ENCODE assay signal across 11 cellular contexts in the genomic region with DNA sequence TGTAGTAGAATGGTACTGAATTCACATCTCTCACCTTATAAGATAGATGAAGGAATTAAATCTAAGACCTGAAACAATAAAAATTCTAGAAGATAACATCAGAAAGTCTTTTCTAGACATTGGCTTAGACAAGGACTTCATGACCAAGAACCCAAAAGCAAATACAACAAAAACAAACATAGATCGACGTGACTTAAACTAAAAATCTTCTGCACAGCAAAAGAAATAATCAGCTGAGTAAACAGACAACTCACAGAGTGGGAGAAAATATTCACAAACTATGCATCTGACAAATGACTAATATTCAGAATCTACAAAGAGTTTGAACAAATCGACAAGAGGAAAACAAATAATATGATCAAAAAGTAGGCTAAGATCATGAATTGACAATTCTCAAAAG. TPM values are rescaled to one million over a fixed set of nuclear protein-coding genes. Genes with fewer than 3 reads are reported as not detected.
"Had no signal": no experiment of that assay in that cellular context is flagged by ENCODE, and none has a peak within 500 bp of the region (broad histone marks: within the 10 kb centered on the region; RNA-seq: fewer than 3 reads in every experiment).

No MANE protein-coding gene starts in this region.

- ATAC-seq: HCT116, HepG2 had no signal

- H3K9me3 ChIP-seq: HAP-1 had no signal

- H3K9ac ChIP-seq: GM23248 had no signal

- H3K4me1 ChIP-seq: HAP-1 had no signal

- H3K27ac ChIP-seq: GM23248, HL-60 had no signal

- H3K36me3 ChIP-seq: HAP-1 had no signal

- DNase-seq: GM23248, GOT3, H7, HFFc6 had no signal

- FAIRE-seq: HepG2 had no signal

- H2AFZ ChIP-seq: GM23248 had no signal

- H3K4me3 ChIP-seq: GM23248, HAP-1 had no signal

RNA-seq across cellular contexts. Expression of gene UGT2A3, which starts 38.8 kb away (rescaled TPM):
- total RNA-seq: GM23248, H4, H7, HFFc6, HT1080 had no signal
- polyA plus RNA-seq: GM23248, IgD-negative memory B cell had no signal
